Comparison of ENCODE assay signal across 23 cellular contexts in the genomic region with DNA sequence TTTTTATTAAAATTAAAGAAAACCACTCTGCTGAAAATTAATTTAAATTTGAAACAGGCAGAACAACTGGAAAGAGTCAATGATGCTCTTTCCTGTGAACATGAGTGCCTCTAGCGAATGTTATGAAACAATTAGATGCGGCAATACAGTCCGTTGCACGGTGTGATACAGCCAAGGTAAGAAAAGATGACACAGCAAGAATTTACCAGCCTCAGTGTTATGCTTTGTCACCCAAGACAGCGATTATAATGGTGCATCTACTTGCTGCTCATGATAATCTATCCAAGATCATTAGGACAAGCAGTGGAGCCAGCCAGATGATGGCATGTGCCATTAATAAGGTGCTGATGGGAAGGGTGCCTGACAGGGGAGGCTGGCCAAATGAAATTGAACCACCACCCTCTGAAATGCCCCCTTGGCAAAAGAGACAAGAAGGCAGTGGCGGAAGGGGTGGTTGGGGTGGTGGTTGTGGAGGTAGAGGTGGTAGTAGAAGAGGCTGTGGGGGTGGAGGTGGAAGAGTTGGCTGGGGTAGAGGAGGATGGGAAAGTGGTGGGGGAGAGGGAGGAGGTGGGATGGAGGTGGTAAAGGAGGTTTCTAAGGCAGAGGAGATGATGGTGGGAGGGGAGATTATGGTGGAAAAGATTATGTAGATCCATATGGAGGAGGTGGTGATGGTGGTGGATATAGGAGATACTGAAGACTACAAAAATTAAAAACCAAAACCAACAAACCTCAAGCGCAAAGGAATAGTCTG. TPM values are rescaled to one million over a fixed set of nuclear protein-coding genes. Genes with fewer than 3 reads are reported as not detected.
DNase-seq lines count a peak whose midpoint lies in the region; ATAC-seq, FAIRE-seq and TF ChIP-seq lines count a peak whose summit lies in the region.
"Had no signal": no experiment of that assay in that cellular context is flagged by ENCODE, and none has a peak within 500 bp of the region (broad histone marks: within the 10 kb centered on the region; RNA-seq: fewer than 3 reads in every experiment).

No MANE protein-coding gene starts in this region.

- H2BK120ac ChIP-seq in trophoblast cell (ENCODE audit: insufficient read depth, low read length, poor library complexity), result no peak overlapping the region

- H3K27me3 ChIP-seq in K562 (ENCODE audit: control insufficient read depth in 2 of 2, insufficient read depth in 2 of 2, low read length in 2 of 2), result no peaks in the 10 kb centered on the region
- no peaks in the 10 kb centered on the region for H3K27me3 ChIP-seq in trophoblast cell (ENCODE audit: insufficient read depth, low read length)
- H3K27me3 ChIP-seq: breast epithelium, uterus had no signal

- no peak overlapping the region for H3K23ac ChIP-seq in trophoblast cell (ENCODE audit: low read length)

- H4K8ac ChIP-seq in trophoblast cell (ENCODE audit: low read depth, low read length), result no peak overlapping the region

- no peak for TF ChIP-seq EP300 in K562 (IDR thresholded peaks at IDR 0.05; ENCODE audit: low read length)

- H3K4me1 ChIP-seq in K562 (replicated peaks in 1 of 2; ENCODE audit: control insufficient read depth in 2 of 2, insufficient read depth in 2 of 2, low read length in 2 of 2) (peaks cover 13 to 18% of the 10 kb centered on the region in 2 experiments; a peak in 3 of 5 replicates), trophoblast cell (ENCODE audit: control insufficient read depth in 1 of 2, insufficient read depth in 2 of 2, low read length in 2 of 2) (peaks cover 5 to 6% of the 10 kb centered on the region in 2 experiments)
- H3K4me1 ChIP-seq: breast epithelium, uterus had no signal

- no peak overlapping the region for H2BK5ac ChIP-seq in trophoblast cell (ENCODE audit: low read depth, low read length, poor library complexity)

- no peak overlapping the region for H4K12ac ChIP-seq in trophoblast cell (ENCODE audit: low read depth, low read length)

- peak overlapping the region; percentile 62 for H3K27ac Mint-ChIP-seq in T-helper 2 cell treated with Interferon-gamma antibody and Interleukin-4, amounts not matched to agents 5 μg/mL and 100 μg/mL, for 36 hours
- H3K27ac Mint-ChIP-seq: activated CD4-positive, alpha-beta T cell treated with anti-CD3 and anti-CD28 coated beads, Interleukin-2, amount 10 ng/mL, durations not matched to agents 24 days and 14 days; HFFc6 had no signal

- H4K20me1 ChIP-seq in K562 (replicated peaks; ENCODE audit: control insufficient read depth, insufficient read depth, low read length), result no peaks in the 10 kb centered on the region

- no peaks in the 10 kb centered on the region for H3K9me1 ChIP-seq in K562 (ENCODE audit: control insufficient read depth, insufficient read depth, low read length)

- H2AK5ac ChIP-seq in trophoblast cell (ENCODE audit: low read length), result no peak overlapping the region

- H3K4me1 Mint-ChIP-seq in T-helper 2 cell treated with Interferon-gamma antibody and Interleukin-4, amounts not matched to agents 5 μg/mL and 100 μg/mL, for 36 hours (ENCODE audit: low read depth), result peaks cover 39% of the 10 kb centered on the region

- H3K9ac ChIP-seq in K562 (ENCODE audit: insufficient read depth in 1 of 2, low read depth in 2 of 2, low read length in 2 of 2) (no peak overlapping the region), trophoblast cell (ENCODE audit: low read length) (no peak overlapping the region)

- peak overlapping the region; percentile 27 for H2BK12ac ChIP-seq in trophoblast cell (ENCODE audit: low read length)

- no peaks in the 10 kb centered on the region for H3K27me3 Mint-ChIP-seq in T-helper 2 cell treated with Interferon-gamma antibody and Interleukin-4, amounts not matched to agents 5 μg/mL and 100 μg/mL, for 36 hours (ENCODE audit: low read depth)
- H3K27me3 Mint-ChIP-seq: activated CD4-positive, alpha-beta T cell treated with anti-CD3 and anti-CD28 coated beads, Interleukin-2, amount 10 ng/mL, durations not matched to agents 24 days and 14 days had no signal

- H3K27ac ChIP-seq in K562 (ENCODE audit: extremely low read depth, low read depth, low read length), result no peak overlapping the region
- no peak overlapping the region for H3K27ac ChIP-seq in trophoblast cell (ENCODE audit: low read depth, low read length)
- H3K27ac ChIP-seq: breast epithelium, uterus had no signal

- H3K79me1 ChIP-seq in trophoblast cell (ENCODE audit: low read length), result peaks cover 22% of the 10 kb centered on the region

- no peaks in the 10 kb centered on the region for H3K36me3 ChIP-seq in K562 (ENCODE audit: control insufficient read depth, insufficient read depth, low read length)
- no peaks in the 10 kb centered on the region for H3K36me3 ChIP-seq in trophoblast cell (ENCODE audit: control insufficient read depth in 1 of 2, insufficient read depth in 2 of 2, low read length in 2 of 2)
- H3K36me3 ChIP-seq: breast epithelium, uterus had no signal

- TF ChIP-seq RAD21 in K562 (CRISPR knock-in tag; conservative IDR thresholded peaks at IDR 0.05 in 1 of 2, IDR thresholded peaks at IDR 0.05 in 1 of 2), result peak in 1 of 2 experiments; percentile 33; a peak in 1 of 4 replicates

- peaks cover 41% of the 10 kb centered on the region for H3K36me3 Mint-ChIP-seq in T-helper 2 cell treated with Interferon-gamma antibody and Interleukin-4, amounts not matched to agents 5 μg/mL and 100 μg/mL, for 36 hours (ENCODE audit: low read depth)

- TF ChIP-seq POLR2A in K562 (conservative IDR thresholded peaks at IDR 0.05), result no peak

- H3K9me3 Mint-ChIP-seq in T-helper 2 cell treated with Interferon-gamma antibody and Interleukin-4, amounts not matched to agents 5 μg/mL and 100 μg/mL, for 36 hours, result peaks cover 36% of the 10 kb centered on the region
- H3K9me3 Mint-ChIP-seq: HFFc6 had no signal

- POLR2A ChIA-PET in K562 (lab: Yijun Ruan, JAX), result no interaction called here

- intact Hi-C loops in K562 (cut with micrococcal nuclease), result loop anchor here (5.0 kb wide), 1 partner anchor 357 kb away; no protein-coding TSS in a partner anchor

- H3K4me3 ChIP-seq in K562 (no peak overlapping the region), trophoblast cell (ENCODE audit: low read depth, low read length) (no peak overlapping the region)
- H3K4me3 ChIP-seq: breast epithelium, smooth muscle cell, uterus had no signal

- H3K4me2 ChIP-seq in K562 (ENCODE audit: insufficient read depth, low read length), result no peak overlapping the region
- H3K4me2 ChIP-seq in trophoblast cell (ENCODE audit: low read length), result no peak overlapping the region
- H3K4me2 ChIP-seq: smooth muscle cell had no signal

- peak overlapping the region; percentile 15 for H3K4me3 Mint-ChIP-seq in T-helper 2 cell treated with Interferon-gamma antibody and Interleukin-4, amounts not matched to agents 5 μg/mL and 100 μg/mL, for 36 hours
- H3K4me3 Mint-ChIP-seq: activated CD4-positive, alpha-beta T cell treated with anti-CD3 and anti-CD28 coated beads, Interleukin-2, amount 10 ng/mL, durations not matched to agents 24 days and 14 days; HFFc6 had no signal

- H3K14ac ChIP-seq in trophoblast cell (ENCODE audit: low read length), result no peak overlapping the region

- no peak for FAIRE-seq in K562 (lab: Jason Lieb, UNC)
- FAIRE-seq: D721Med, GM18507 had no signal

- no TSS peak for BruUV-seq in K562 (replicated peaks; lab: Mats Ljungman, UMichigan)

- no peak for TF ChIP-seq CTCF in K562 (IDR thresholded peaks at IDR 0.05 in 2 of 3, conservative IDR thresholded peaks at IDR 0.05 in 1 of 3; ENCODE audit: insufficient read depth in 2 of 3, low read depth in 1 of 3, low read length in 3 of 3)

- DNase-seq in T-helper 2 cell treated with Interferon-gamma antibody and Interleukin-4, amounts not matched to agents 5 μg/mL and 100 μg/mL, for 36 hours (ENCODE audit: low spot score), result no peak
- no peak for DNase-seq in T-helper 2 cell
- DNase-seq in OCI-M1 (lab: John Stamatoyannopoulos, UW), result peak; percentile 33
- DNase-seq in K562 (ENCODE audit: extremely low read depth in 1 of 4, low spot score in 3 of 4), result no peak
- no peak for DNase-seq in trophoblast cell
- no peak for DNase-seq in DMS53 treated with DMSO at 0.1 percent for 48 hours (lab: John Stamatoyannopoulos, UW; ENCODE audit: unreplicated experiment)
- DNase-seq in DMS79 (lab: John Stamatoyannopoulos, UW), result no peak
- DNase-seq in NCI-H446 treated with DMSO at 0.1 percent for 48 hours (lab: John Stamatoyannopoulos, UW), result no peak
- DNase-seq: 8988T; activated CD4-positive, alpha-beta T cell treated with anti-CD3 and anti-CD28 coated beads, Interleukin-2, amount 10 ng/mL, durations not matched to agents 24 days and 14 days; cortex of kidney; glutamatergic neuron; HFFc6; left cardiac atrium; mesendoderm; NCI-H1092 treated with DMSO at 0.1 percent for 48 hours; NCI-H524 treated with DMSO at 0.1 percent for 48 hours; stimulated activated CD4-positive, alpha-beta T cell treated with anti-CD3 and anti-CD28 coated beads, Interleukin-4, amount 100 ng/mL, for 1 hour; uterus had no signal

- 56% methylated on average over 7 of the region's 7 CpGs for WGBS in K562 (ENCODE audit: insufficient coverage, low coverage, missing lambda C conversion rate)
- no CpG with 5 or more reads among the region's 7 CpGs for WGBS in trophoblast cell (ENCODE audit: extremely low coverage, insufficient coverage, insufficient read length)

- H4K91ac ChIP-seq in trophoblast cell (ENCODE audit: low read depth, low read length), result peak overlapping the region; percentile 66

- CTCF ChIA-PET in K562 (lab: Yijun Ruan, JAX; ENCODE audit: low intra/inter-chr PET ratio), result no interaction called here

- H3K4ac ChIP-seq in trophoblast cell (ENCODE audit: low read depth, low read length), result no peak overlapping the region

- no peak overlapping the region for H3K18ac ChIP-seq in trophoblast cell (ENCODE audit: low read length)

- in situ Hi-C loops in K562 (cut with MboI), result no loop called here

- H2AFZ ChIP-seq in K562 (ENCODE audit: low read depth, low read length) (no peak overlapping the region; the same call in 1 of the 2 replicates), trophoblast cell (ENCODE audit: insufficient read depth, low read length, poor library complexity) (no peak overlapping the region)

- H3K9me3 ChIP-seq in K562 (replicated peaks; ENCODE audit: control insufficient read depth, insufficient read depth, low read depth, low read length), result 0 out of 2 replicates have a peak, but pooled peaks cover 5% of the 10 kb centered on the region
- H3K9me3 ChIP-seq in trophoblast cell (ENCODE audit: insufficient read depth, low read depth, low read length), result no peaks in the 10 kb centered on the region
- H3K9me3 ChIP-seq: uterus had no signal

- H3K79me2 ChIP-seq in K562 (ENCODE audit: control insufficient read depth, insufficient read depth, low read length) (peaks cover 15% of the 10 kb centered on the region), trophoblast cell (ENCODE audit: control insufficient read depth, insufficient read depth, low read length, poor library complexity) (peaks cover 4% of the 10 kb centered on the region)

- ATAC-seq in K562, result no peak
- ATAC-seq: left cardiac atrium had no signal

RNA-seq across cellular contexts. Expression of a gene that starts 4.1 kb away (rescaled TPM):
- total RNA-seq in K562 (2011; cell fraction: chromatin; rRNA removed; ENCODE audit: low replicate concordance), result 12.1 and 64.1 TPM in 2 replicates
- total RNA-seq in K562 (2011; cell fraction: nucleolus; rRNA removed), result 15.3 and 18.7 TPM in 2 replicates
- total RNA-seq in K562 (2011; cell fraction: nucleoplasm; rRNA removed), result 24.8 and 26.9 TPM in 2 replicates
- 26.4 and 29.9 TPM in 2 replicates for total RNA-seq in K562 (2014; rRNA removed)
- 72.9 and 91.0 TPM in 2 replicates for total RNA-seq in K562 (2014; rRNA removed; fragmentation: Illumina TruSeq; extraction: Trizol)
- 110 and 121 TPM in 2 replicates for total RNA-seq in K562 (2015; rRNA removed; fragmentation: Illumina TruSeq; extraction: Trizol)
- 51.2 and 52.4 TPM in 2 replicates for total RNA-seq in K562 (2021)
- polyA plus RNA-seq in K562 (2011; rRNA removed), result 51.7 and 53.6 TPM in 2 replicates
- 14.6 and 36.7 TPM in 2 replicates for polyA plus RNA-seq in K562 (2011; cell fraction: cytosol; rRNA removed)
- 32.3 and 54.2 TPM in 2 replicates for polyA plus RNA-seq in K562 (2011; cell fraction: nucleus; rRNA removed)
- 52.5 and 58.2 TPM in 2 replicates for polyA plus RNA-seq in K562 (2012)
- polyA plus RNA-seq in K562 (2014; fragmentation: Illumina TruSeq; extraction: Trizol), result 52.6 and 70.6 TPM in 2 replicates
- 10 to 100 TPM; 21.5 to 30.1 TPM for polyA plus RNA-seq in K562 (2014; fragmentation: Nextera tagmentation; extraction: Ambion mirVana)
- 50.3 and 62.0 TPM in 2 replicates for polyA plus RNA-seq in K562 (2014; rRNA removed)
- polyA minus RNA-seq in K562 (2011; rRNA and poly(A)+ RNA removed), result 89.2 and 132 TPM in 2 replicates
- polyA minus RNA-seq in K562 (2011; cell fraction: cytosol; rRNA and poly(A)+ RNA removed), result 30.2 and 45.1 TPM in 2 replicates
- polyA minus RNA-seq in K562 (2011; cell fraction: nucleus; rRNA and poly(A)+ RNA removed), result 33.1 and 72.0 TPM in 2 replicates
- polyA plus RNA-seq in trophoblast cell (2013), result 38.8 and 41.7 TPM in 2 replicates
